Comparison of ENCODE assay signal across 22 cellular contexts in genomic region chr2:52537588-52537987, GRCh38.
"Had no signal": no experiment of that assay in that cellular context is flagged by ENCODE, and none has a peak within 500 bp of the region (broad histone marks: within the 10 kb centered on the region; RNA-seq: fewer than 3 reads in every experiment).

No MANE protein-coding gene starts in this region.

- ATAC-seq: activated CD8-positive, alpha-beta T cell treated with anti-CD3 and anti-CD28 coated beads for 36 hours; activated T-cell treated with anti-CD3 and anti-CD28 coated beads, Interleukin-2, amount 50 U/mL, for 4 hours; activated T-helper 17 cell treated with anti-CD3 and anti-CD28 coated beads, Interleukin-2, amount 50 U/mL, for 72 hours had no signal

- H3K4me3 ChIP-seq: adrenal gland, ascending aorta, coronary artery, dorsolateral prefrontal cortex had no signal

- H3K4me1 ChIP-seq: adrenal gland, ascending aorta had no signal

- FAIRE-seq: bronchial epithelial cell, frontal cortex had no signal

- H3K27me3 ChIP-seq: adrenal gland, ascending aorta, dorsolateral prefrontal cortex had no signal

- DNase-seq: activated CD4-positive, alpha-beta T cell treated with anti-CD3 and anti-CD28 coated beads for 48 hours; activated CD4-positive, alpha-beta T cell treated with anti-CD3 and anti-CD28 coated beads, Interleukin-2, amount 50 U/mL, for 1 hour; activated CD4-positive, alpha-beta T cell treated with anti-CD3 and anti-CD28 coated beads, Interleukin-2, amount 50 U/mL, for 48 hours; activated CD8-positive, alpha-beta memory T cell treated with anti-CD3 and anti-CD28 coated beads for 24 hours; activated CD8-positive, alpha-beta T cell treated with anti-CD3 and anti-CD28 coated beads for 36 hours; activated effector memory CD4-positive, alpha-beta T cell treated with Interleukin-2 at 50 U/mL for 16 hours; activated gamma-delta T cell treated with Interleukin-2 at 50 U/mL for 16 hours; activated naive CD4-positive, alpha-beta T cell treated with anti-CD3 and anti-CD28 coated beads, Interleukin-2, amount 50 U/mL, for 16 hours; activated naive CD4-positive, alpha-beta T cell treated with Interleukin-2 at 50 U/mL for 16 hours; activated T-cell treated with anti-CD3 and anti-CD28 coated beads, Interleukin-2, amount 50 U/mL, for 4 hours; adrenal gland; dorsolateral prefrontal cortex; effector memory CD4-positive, alpha-beta T cell; endodermal cell; foreskin fibroblast; head of caudate nucleus; T-helper 2 cell had no signal

- H3K27ac ChIP-seq: adrenal gland, ascending aorta, coronary artery, dorsolateral prefrontal cortex had no signal

- H3K9me3 ChIP-seq: adrenal gland, ascending aorta had no signal

- H3K36me3 ChIP-seq: adrenal gland, ascending aorta had no signal
